ENCODE assay signal across 19 cellular contexts in the genomic region with DNA sequence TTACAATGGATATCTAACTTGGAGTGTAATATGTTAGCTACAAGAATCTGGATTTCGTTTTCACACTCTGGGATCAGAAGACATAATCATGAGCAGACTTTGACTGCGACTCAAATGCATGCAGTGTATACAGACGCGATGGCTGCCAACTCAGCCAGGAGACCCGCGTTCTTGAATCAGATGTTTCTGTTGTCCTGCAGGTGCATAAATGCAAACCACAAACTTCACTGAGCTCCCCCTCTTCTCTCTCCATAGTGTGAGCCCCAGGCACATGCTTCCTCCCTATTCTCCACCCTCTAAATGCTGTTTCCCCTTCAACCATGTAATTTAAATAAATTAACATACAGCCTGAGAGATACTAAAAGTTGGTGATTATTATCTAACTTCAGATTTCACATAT.
DNase-seq lines count a peak whose midpoint lies in the region; ATAC-seq and TF ChIP-seq lines count a peak whose summit lies in the region.
"Had no signal": no experiment of that assay in that cellular context is flagged by ENCODE, and none has a peak within 500 bp of the region (broad histone marks: within the 10 kb centered on the region; RNA-seq: fewer than 3 reads in every experiment).

No MANE protein-coding gene starts in this region.

- intact Hi-C loops in sciatic nerve (cut with DNase I) (no loop called here), thyroid gland (cut with DNase I) (no loop called here)

- H3K4me2 ChIP-seq in osteoblast (ENCODE audit: insufficient read depth, low read length) = no peak overlapping the region
- H3K4me2 ChIP-seq: BLaER1 had no signal

- H3K4me1 ChIP-seq in thyroid gland (no peaks in the 10 kb centered on the region), osteoblast (ENCODE audit: insufficient read depth, low read length) (no peaks in the 10 kb centered on the region)
- H3K4me1 ChIP-seq: BE2C, BLaER1 had no signal

- H3K27ac ChIP-seq in SK-N-MC (no peak overlapping the region), thyroid gland (no peak overlapping the region), osteoblast (ENCODE audit: low read depth, low read length) (no peak overlapping the region)
- H3K27ac ChIP-seq: BLaER1 had no signal

- ATAC-seq in sciatic nerve = peak; percentile 17
- ATAC-seq in HG03565 (IDR thresholded peaks at IDR 0.05; ENCODE audit: unreplicated experiment) = no peak
- ATAC-seq: GM12878 had no signal

- no peaks in the 10 kb centered on the region for H3K79me2 ChIP-seq in osteoblast (ENCODE audit: insufficient read depth, low read length)

- peak; percentile 35 for DNase-seq in SK-N-MC (ENCODE audit: low read depth, low spot score)
- DNase-seq in sciatic nerve (ENCODE audit: low spot score) = no peak
- DNase-seq in thyroid gland = no peak
- no peak for DNase-seq in osteoblast (ENCODE audit: insufficient read length, low spot score, missing footprints)
- DNase-seq: 8988T; ACHN; BE2C; C1 segment of cervical spinal cord; Calu3; CD4-positive, alpha-beta memory T cell; CD4-positive, CD25-positive, alpha-beta regulatory T cell; CD8-positive, alpha-beta memory T cell; COR-L47; DMS79 treated with DMSO at 0.1 percent for 48 hours; EL; GDM1 had no signal

- H3K9me3 ChIP-seq in SK-N-MC (ENCODE audit: low read depth, low read length) (no peaks in the 10 kb centered on the region), thyroid gland (no peaks in the 10 kb centered on the region), osteoblast (ENCODE audit: low read depth, low read length) (no peaks in the 10 kb centered on the region)
- H3K9me3 ChIP-seq: BE2C, BLaER1 had no signal

- no peak for TF ChIP-seq CTCF in thyroid gland (IDR thresholded peaks at IDR 0.05)
- TF ChIP-seq CTCF in osteoblast (IDR thresholded peaks at IDR 0.05; ENCODE audit: extremely low read depth, low read depth, low read length) = no peak

- H3K4me3 ChIP-seq in SK-N-MC (peak overlapping the region; percentile 52), thyroid gland (replicated peaks in 1 of 3) (no peak overlapping the region), osteoblast (ENCODE audit: insufficient read depth, low read length) (no peak overlapping the region)
- H3K4me3 ChIP-seq: BLaER1, GM12878 had no signal

- no peak overlapping the region for H3K9ac ChIP-seq in SK-N-MC (ENCODE audit: insufficient read length)
- H3K9ac ChIP-seq: BLaER1 had no signal

- no peak overlapping the region for H2AFZ ChIP-seq in osteoblast (ENCODE audit: low read length)

- H3K27me3 ChIP-seq in thyroid gland (no peaks in the 10 kb centered on the region), osteoblast (ENCODE audit: insufficient read depth, low read length) (no peaks in the 10 kb centered on the region)
- H3K27me3 ChIP-seq: BE2C, BLaER1 had no signal

- TF ChIP-seq POLR2A in thyroid gland (IDR thresholded peaks at IDR 0.05) = no peak

- H4K20me1 ChIP-seq in osteoblast (ENCODE audit: insufficient read depth, low read length) = no peaks in the 10 kb centered on the region
- H4K20me1 ChIP-seq: BLaER1 had no signal

- WGBS in thyroid gland, 2 donors = 76 to 77% methylated on average over 6 of the region's 6 CpGs

- no peaks in the 10 kb centered on the region for H3K36me3 ChIP-seq in SK-N-MC (ENCODE audit: insufficient read depth, low read length)
- H3K36me3 ChIP-seq in thyroid gland = no peaks in the 10 kb centered on the region
- no peaks in the 10 kb centered on the region for H3K36me3 ChIP-seq in osteoblast (ENCODE audit: insufficient read depth, low read length)
- H3K36me3 ChIP-seq: BE2C, BLaER1 had no signal
